ENCODE assay signal across 21 cellular contexts in genomic region chr6:15626160-15626559, GRCh38. TPM values are rescaled to one million over a fixed set of nuclear protein-coding genes. Genes with fewer than 3 reads are reported as not detected.
A peak's percentile ranks its signal among the peaks of the same experiment; 100 is the strongest.
DNase-seq lines count a peak whose midpoint lies in the region; ATAC-seq and TF ChIP-seq lines count a peak whose summit lies in the region.
"Had no signal": no experiment of that assay in that cellular context is flagged by ENCODE, and none has a peak within 500 bp of the region (broad histone marks: within the 10 kb centered on the region; RNA-seq: fewer than 3 reads in every experiment).

No MANE protein-coding gene starts in this region.

- H3K9ac ChIP-seq in SK-N-MC (ENCODE audit: insufficient read length), result peak overlapping the region; percentile 58
- H3K9ac ChIP-seq: BLaER1 had no signal

- no peak overlapping the region for H3K4me3 Mint-ChIP-seq in CD4-positive, alpha-beta T cell
- H3K4me3 Mint-ChIP-seq in naive thymus-derived CD4-positive, alpha-beta T cell, result peak overlapping the region in 1 of 10 donors; percentile 18
- H3K4me3 Mint-ChIP-seq: B cell; CD8-positive, alpha-beta memory T cell had no signal

- 89 to 93% methylated on average over 1 of the region's 1 CpG for WGBS in gastroesophageal sphincter (ENCODE audit: low coverage in 1 of 2), 2 donors

- intact Hi-C loops in CD4-positive, alpha-beta T cell (cut with DNase I, micrococcal nuclease), result loop anchor here in 1 of 2 experiments (10.0 kb wide), 1 partner anchor 1501 kb away; no protein-coding TSS in a partner anchor
- intact Hi-C loops in naive thymus-derived CD4-positive, alpha-beta T cell (cut with micrococcal nuclease), result loop anchor here (10.0 kb wide), 2 partner anchors 1561 to 1721 kb away; no protein-coding TSS in a partner anchor
- intact Hi-C loops in left ventricle myocardium inferior (cut with micrococcal nuclease), result loop anchor here (10.0 kb wide), 2 partner anchors 121 to 1491 kb away; no protein-coding TSS in a partner anchor

- CTCF ChIA-PET in CD4-positive, alpha-beta T cell (lab: Charles Lee), result interaction anchor here (0.5 kb wide), 2 partner anchors 1510 to 1827 kb away, joined by 3 read pairs; no protein-coding TSS in a partner anchor
- CTCF ChIA-PET in naive thymus-derived CD4-positive, alpha-beta T cell (lab: Charles Lee), result interaction anchor here (0.6 to 1.9 kb wide), 3 partner anchors 10 to 1500 kb away, joined by 3 to 4 read pairs (median 3); no protein-coding TSS in a partner anchor

- no peaks in the 10 kb centered on the region for H3K9me3 Mint-ChIP-seq in CD4-positive, alpha-beta T cell
- H3K9me3 Mint-ChIP-seq in naive thymus-derived CD4-positive, alpha-beta T cell, result no peaks in the 10 kb centered on the region
- H3K9me3 Mint-ChIP-seq: CD4-positive, CD25-positive, alpha-beta regulatory T cell; CD8-positive, alpha-beta memory T cell had no signal

- POLR2A ChIA-PET in CD4-positive, alpha-beta T cell (lab: Charles Lee), result interaction anchor here (1.4 kb wide), 1 partner anchor 26 kb away, joined by 4 read pairs; no protein-coding TSS in a partner anchor
- POLR2A ChIA-PET in naive thymus-derived CD4-positive, alpha-beta T cell (lab: Charles Lee), result interaction anchor here (0.8 to 1.5 kb wide), 2 partner anchors 36 to 37 kb away, joined by 3 read pairs; partner anchors contain the start of gene DTNBP1

- peaks cover 68% of the 10 kb centered on the region for H3K4me1 Mint-ChIP-seq in CD4-positive, alpha-beta T cell (ENCODE audit: low read depth)
- peaks cover 17 to 60% (median 51%) of the 10 kb centered on the region in 7 donors for H3K4me1 Mint-ChIP-seq in naive thymus-derived CD4-positive, alpha-beta T cell

- H3K4me3 ChIP-seq in SK-N-MC (peak overlapping the region; percentile 70), left ventricle myocardium inferior (no peak overlapping the region), gastroesophageal sphincter (no peak overlapping the region)
- H3K4me3 ChIP-seq in naive thymus-derived CD4-positive, alpha-beta T cell (ENCODE audit: low read length), result no peak overlapping the region
- H3K4me3 ChIP-seq: A549, BLaER1 had no signal

- H3K4me1 ChIP-seq in naive thymus-derived CD4-positive, alpha-beta T cell (ENCODE audit: control insufficient read depth in 2 of 2, insufficient read depth in 2 of 2, low read length in 2 of 2), result peaks cover 0 to 8% of the 10 kb centered on the region in 2 donors
- H3K4me1 ChIP-seq in left ventricle myocardium inferior (peaks cover 23% of the 10 kb centered on the region), gastroesophageal sphincter (peaks cover 4 to 58% (median 20%) of the 10 kb centered on the region in 3 donors)
- H3K4me1 ChIP-seq: A549 had no signal

- H3K36me3 Mint-ChIP-seq in CD4-positive, alpha-beta T cell (ENCODE audit: low read depth), result peaks cover 15% of the 10 kb centered on the region
- peaks cover 0 to 5% (median 0%) of the 10 kb centered on the region in 5 donors for H3K36me3 Mint-ChIP-seq in naive thymus-derived CD4-positive, alpha-beta T cell
- H3K36me3 Mint-ChIP-seq: CD4-positive, CD25-positive, alpha-beta regulatory T cell had no signal

- H3K36me3 ChIP-seq in SK-N-MC (ENCODE audit: insufficient read depth, low read length) (peaks cover 3% of the 10 kb centered on the region; the same call in 1 of the 2 replicates), left ventricle myocardium inferior (no peaks in the 10 kb centered on the region), gastroesophageal sphincter (peaks cover 0 to 19% of the 10 kb centered on the region in 2 donors)
- no peaks in the 10 kb centered on the region for H3K36me3 ChIP-seq in naive thymus-derived CD4-positive, alpha-beta T cell (ENCODE audit: control insufficient read depth in 2 of 3, insufficient read depth in 3 of 3, low read length in 3 of 3)

- no peak overlapping the region for H3K27ac ChIP-seq in CD4-positive, alpha-beta T cell (ENCODE audit: low read depth, low read length)
- H3K27ac ChIP-seq in SK-N-MC (peak overlapping the region; percentile 7), left ventricle myocardium inferior (replicated peaks) (no peak overlapping the region), gastroesophageal sphincter (no peak overlapping the region)
- H3K27ac ChIP-seq in naive thymus-derived CD4-positive, alpha-beta T cell (ENCODE audit: low read depth, low read length), result no peak overlapping the region
- H3K27ac ChIP-seq: A549, BLaER1, C4-2B had no signal

- no peak for TF ChIP-seq CTCF in CD4-positive, alpha-beta T cell (IDR thresholded peaks at IDR 0.05)
- TF ChIP-seq CTCF in left ventricle myocardium inferior (IDR thresholded peaks at IDR 0.05; ENCODE audit: borderline replicate concordance) (no peak), gastroesophageal sphincter (IDR thresholded peaks at IDR 0.05) (no peak)

- H3K27ac Mint-ChIP-seq in CD4-positive, alpha-beta T cell, result peak overlapping the region; percentile 1
- H3K27ac Mint-ChIP-seq in naive thymus-derived CD4-positive, alpha-beta T cell, result peak overlapping the region in 5 of 9 donors; percentile 0 to 85 (median 44)

- TF ChIP-seq EP300 in gastroesophageal sphincter (IDR thresholded peaks at IDR 0.05), result no peak

- DNase-seq in CD4-positive, alpha-beta T cell, result no peak
- DNase-seq in SK-N-MC (ENCODE audit: low read depth, low spot score), result no peak
- peak; percentile 18 to 61 for DNase-seq in erythroblast (lab: John Stamatoyannopoulos, UW)
- DNase-seq in naive thymus-derived CD4-positive, alpha-beta T cell, result no peak
- no peak for DNase-seq in left ventricle myocardium inferior
- DNase-seq in activated CD4-positive, alpha-beta T cell treated with anti-CD3 and anti-CD28 coated beads, Interleukin-2, amount 50 U/mL, for 1 hour, result no peak
- DNase-seq: 8988T; CD4-positive, CD25-positive, alpha-beta regulatory T cell; CD8-positive, alpha-beta memory T cell; DMS53; DMS79 treated with DMSO at 0.1 percent for 48 hours; GF-D8; GOT3; H7; HCEC 1CT had no signal

- H3K27me3 ChIP-seq in CD4-positive, alpha-beta T cell (ENCODE audit: control insufficient read depth, insufficient read depth, low read length), result no peaks in the 10 kb centered on the region
- H3K27me3 ChIP-seq in naive thymus-derived CD4-positive, alpha-beta T cell (ENCODE audit: control insufficient read depth in 2 of 2, insufficient read depth in 2 of 2, low read length in 2 of 2), result no peaks in the 10 kb centered on the region
- H3K27me3 ChIP-seq in left ventricle myocardium inferior (ENCODE audit: low read depth) (no peaks in the 10 kb centered on the region), gastroesophageal sphincter (no peaks in the 10 kb centered on the region)
- H3K27me3 ChIP-seq: BLaER1 had no signal

- H3K9me3 ChIP-seq in CD4-positive, alpha-beta T cell (ENCODE audit: control insufficient read depth, low read length), result no peaks in the 10 kb centered on the region
- H3K9me3 ChIP-seq in SK-N-MC (ENCODE audit: low read depth, low read length), result no peaks in the 10 kb centered on the region
- H3K9me3 ChIP-seq in naive thymus-derived CD4-positive, alpha-beta T cell (ENCODE audit: control insufficient read depth in 2 of 3, low read length in 3 of 3), result no peaks in the 10 kb centered on the region
- H3K9me3 ChIP-seq in left ventricle myocardium inferior (replicated peaks), result no peaks in the 10 kb centered on the region
- no peaks in the 10 kb centered on the region for H3K9me3 ChIP-seq in gastroesophageal sphincter
- H3K9me3 ChIP-seq: A549, BLaER1 had no signal

- H3K27me3 Mint-ChIP-seq in CD4-positive, alpha-beta T cell, result no peaks in the 10 kb centered on the region
- no peaks in the 10 kb centered on the region for H3K27me3 Mint-ChIP-seq in naive thymus-derived CD4-positive, alpha-beta T cell
- H3K27me3 Mint-ChIP-seq: B cell; CD4-positive, CD25-positive, alpha-beta regulatory T cell; CD8-positive, alpha-beta memory T cell had no signal

- ATAC-seq in CD4-positive, alpha-beta T cell (ENCODE audit: poor library complexity), result no peak
- no peak for ATAC-seq in naive thymus-derived CD4-positive, alpha-beta T cell
- no peak for ATAC-seq in gastroesophageal sphincter
- ATAC-seq in HG02571 (IDR thresholded peaks at IDR 0.05; ENCODE audit: unreplicated experiment), result no peak
- ATAC-seq: A549 had no signal

- TF ChIP-seq POLR2A in erythroblast (IDR thresholded peaks at IDR 0.05; ENCODE audit: low read length) (no peak), gastroesophageal sphincter (IDR thresholded peaks at IDR 0.05) (no peak)

RNA-seq across cellular contexts. Expression of gene DTNBP1, which starts 36.7 kb away (rescaled TPM):
- total RNA-seq in CD4-positive, alpha-beta T cell, result 10 to 100 TPM; 14.5 to 14.7 TPM
- total RNA-seq in naive thymus-derived CD4-positive, alpha-beta T cell, result 10 to 100 TPM; 19.8 to 30.8 (median 25.3) TPM
- 10 to 100 TPM; 33.7 to 40.0 TPM for polyA plus RNA-seq in naive thymus-derived CD4-positive, alpha-beta T cell
- 19.2 TPM for total RNA-seq in left ventricle myocardium inferior
- 10 to 100 TPM; 14.4 to 20.2 (median 16.9) TPM for total RNA-seq in gastroesophageal sphincter

Comparison
In these comparisons a context has a peak if more than half of its experiments do, and no peak if none do; other contexts are left out.
1. DNase-seq: peak in erythroblast (2 of 2); none in CD4-positive, alpha-beta T cell (0 of 10), SK-N-MC (single experiment), naive thymus-derived CD4-positive, alpha-beta T cell (0 of 9), left ventricle myocardium inferior (single experiment) and activated CD4-positive, alpha-beta T cell treated with anti-CD3 and anti-CD28 coated beads, Interleukin-2, amount 50 U/mL, for 1 hour (single experiment).